8 cellular contexts compared by ENCODE assay signal in the genomic region with DNA sequence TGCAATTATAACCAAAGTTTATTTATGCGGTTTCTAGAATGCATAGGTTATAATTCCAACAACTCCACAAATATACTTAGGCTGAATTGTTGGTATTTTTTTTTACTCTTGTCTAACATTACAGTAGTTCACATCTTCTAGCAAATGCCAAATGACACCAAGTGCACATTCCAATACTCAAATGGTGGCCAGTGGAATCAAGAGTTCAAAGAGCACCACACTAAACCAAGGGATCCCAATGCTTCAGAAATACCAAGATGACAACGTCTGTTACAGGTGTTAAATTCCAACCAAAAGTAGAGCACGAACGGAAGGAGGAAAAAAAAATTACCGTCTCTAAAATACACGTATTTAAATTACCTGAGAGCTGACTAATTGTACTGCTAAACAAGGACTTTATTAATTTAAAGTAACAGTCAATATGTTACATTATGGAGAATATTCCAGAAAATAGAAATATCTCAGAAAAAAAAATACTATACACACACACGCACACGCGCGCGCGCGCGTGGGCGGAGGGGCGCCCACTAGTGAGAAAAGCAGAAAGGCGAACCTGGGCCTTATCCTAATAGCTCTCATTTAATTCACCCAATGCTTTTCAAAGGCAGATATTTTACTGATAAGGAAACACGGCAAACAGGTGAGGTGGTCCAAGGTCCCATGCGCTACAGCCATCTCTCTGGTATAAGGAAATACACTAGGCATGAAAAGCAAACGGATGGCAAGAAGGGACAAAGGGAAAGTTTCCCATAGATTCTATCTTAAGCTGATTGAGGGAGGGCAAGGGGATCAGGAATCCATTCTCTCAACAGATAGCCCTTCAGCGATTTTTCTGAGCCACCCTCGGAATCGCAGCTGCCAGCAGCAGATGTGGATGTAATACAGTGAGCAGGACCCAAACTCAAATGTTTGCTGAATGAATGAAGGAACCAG. TPM values are rescaled to one million over a fixed set of nuclear protein-coding genes. Genes with fewer than 3 reads are reported as not detected.
A peak's percentile ranks its signal among the peaks of the same experiment; 100 is the strongest.
DNase-seq lines count a peak whose midpoint lies in the region; ATAC-seq and TF ChIP-seq lines count a peak whose summit lies in the region.

No MANE protein-coding gene starts in this region.

- H3K4me1 ChIP-seq in HUES6 (ENCODE audit: control insufficient read depth, insufficient read depth, low read length) = 0 out of 2 replicates have a peak, but pooled peaks cover 4% of the 10 kb centered on the region
- H3K4me1 ChIP-seq in duodenal mucosa (ENCODE audit: control insufficient read depth in 1 of 2, insufficient read depth in 2 of 2, low read length in 2 of 2) = peaks cover 16 to 18% of the 10 kb centered on the region in 2 donors
- peaks cover 0 to 6% of the 10 kb centered on the region in 2 donors for H3K4me1 ChIP-seq in lung (ENCODE audit: control insufficient read depth in 2 of 2, insufficient read depth in 2 of 2, low read length in 2 of 2)
- H3K4me1 ChIP-seq in subcutaneous abdominal adipose tissue (ENCODE audit: control insufficient read depth in 5 of 5, insufficient read depth in 5 of 5, low read length in 5 of 5) = peaks cover 0 to 29% (median 27%) of the 10 kb centered on the region in 5 donors

- DNase-seq in DMS53 treated with DMSO at 0.1 percent for 48 hours (lab: John Stamatoyannopoulos, UW; ENCODE audit: unreplicated experiment) (peak; percentile 53), UCSD-AML1 (lab: John Stamatoyannopoulos, UW; ENCODE audit: unreplicated experiment) (peak; percentile 48), lung (ENCODE audit: low spot score) (no peak)

- no peaks in the 10 kb centered on the region for H3K9me3 ChIP-seq in HUES6 (ENCODE audit: control insufficient read depth, insufficient read depth, low read depth, low read length)
- no peaks in the 10 kb centered on the region for H3K9me3 ChIP-seq in duodenal mucosa (ENCODE audit: control insufficient read depth in 1 of 2, low read length in 2 of 2)
- no peaks in the 10 kb centered on the region for H3K9me3 ChIP-seq in lung (ENCODE audit: control insufficient read depth in 2 of 2, insufficient read depth in 1 of 2, low read length in 1 of 2)
- H3K9me3 ChIP-seq in subcutaneous abdominal adipose tissue (ENCODE audit: control insufficient read depth in 5 of 5, low read length in 5 of 5) = no peaks in the 10 kb centered on the region

- H3K27ac ChIP-seq in HUES6 (ENCODE audit: low read depth, low read length) (peak overlapping the region; percentile 48; the same call in 1 of the 2 replicates), duodenal mucosa (ENCODE audit: low read depth, low read length) (peak overlapping the region; percentile 85), lung (ENCODE audit: low read depth in 1 of 2, low read length in 1 of 2) (peak overlapping the region; percentile 93 to 97), subcutaneous abdominal adipose tissue (ENCODE audit: low read depth, low read length) (peak overlapping the region; percentile 76)

- no peaks in the 10 kb centered on the region for H3K27me3 ChIP-seq in HUES6 (ENCODE audit: control insufficient read depth, insufficient read depth, low read length)
- no peaks in the 10 kb centered on the region for H3K27me3 ChIP-seq in duodenal mucosa (ENCODE audit: control insufficient read depth in 1 of 2, insufficient read depth in 2 of 2, low read length in 2 of 2)
- H3K27me3 ChIP-seq in lung (ENCODE audit: control insufficient read depth, insufficient read depth) = no peaks in the 10 kb centered on the region
- H3K27me3 ChIP-seq in subcutaneous abdominal adipose tissue (ENCODE audit: control insufficient read depth in 5 of 5, insufficient read depth in 4 of 5, low read length in 5 of 5) = no peaks in the 10 kb centered on the region

- no peak for TF ChIP-seq POLR2A in GM18505 (IDR thresholded peaks at IDR 0.05; ENCODE audit: borderline replicate concordance, extremely low read depth, insufficient read depth, insufficient read length)

- 13 to 19% methylated on average over 23 of the region's 23 CpGs for WGBS in lung, 2 donors

- peak; percentile 5 for ATAC-seq in lung (ENCODE audit: insufficient read depth, low FRiP score)
- ATAC-seq in GM18505 (IDR thresholded peaks at IDR 0.05; ENCODE audit: unreplicated experiment) = no peak
- no peak for ATAC-seq in HG03039 (IDR thresholded peaks at IDR 0.05; ENCODE audit: unreplicated experiment)

- H3K4me3 ChIP-seq in HUES6 (ENCODE audit: low read depth, low read length) (peak overlapping the region; percentile 89), duodenal mucosa (ENCODE audit: low read depth in 1 of 2, low read length in 2 of 2) (peak overlapping the region; percentile 88 to 91), lung (peak overlapping the region; percentile 84), subcutaneous abdominal adipose tissue (ENCODE audit: low read depth in 1 of 5, low read length in 5 of 5) (peak overlapping the region; percentile 81 to 98 (median 94))

- peaks cover 14% of the 10 kb centered on the region for H3K36me3 ChIP-seq in HUES6 (ENCODE audit: control insufficient read depth, insufficient read depth, low read length)
- H3K36me3 ChIP-seq in duodenal mucosa (ENCODE audit: control insufficient read depth in 1 of 2, insufficient read depth in 2 of 2, low read length in 2 of 2) = peaks cover 3 to 14% of the 10 kb centered on the region in 2 donors
- peaks cover 6 to 13% of the 10 kb centered on the region in 2 donors for H3K36me3 ChIP-seq in lung (ENCODE audit: control insufficient read depth in 2 of 2, insufficient read depth in 2 of 2, low read length in 2 of 2)
- peaks cover 9 to 19% (median 12%) of the 10 kb centered on the region in 5 donors for H3K36me3 ChIP-seq in subcutaneous abdominal adipose tissue (ENCODE audit: control insufficient read depth in 5 of 5, insufficient read depth in 5 of 5, low read length in 5 of 5)

- peak overlapping the region; percentile 88 for H3K9ac ChIP-seq in HUES6 (ENCODE audit: low read length)
- peak overlapping the region; percentile 91 to 97 for H3K9ac ChIP-seq in duodenal mucosa (ENCODE audit: low read depth in 1 of 2, low read length in 2 of 2)
- H3K9ac ChIP-seq in subcutaneous abdominal adipose tissue (ENCODE audit: low read length in 5 of 5) = peak overlapping the region; percentile 81 to 99 (median 96)

- no peak for TF ChIP-seq CTCF in lung (IDR thresholded peaks at IDR 0.05; ENCODE audit: control extremely low read depth, extremely low read depth)

RNA-seq across cellular contexts. Expression of a gene that starts 1.0 kb away (rescaled TPM):
- 10 to 100 TPM; 20.6 to 32.4 TPM for total RNA-seq in lung
- 10 to 100 TPM in 1 of 2 donors, 1 to 10 TPM in 1; 9.8 to 19.9 TPM for polyA plus RNA-seq in lung

RNA-seq across cellular contexts. Expression of a gene that starts 1.2 kb away (rescaled TPM):
- total RNA-seq in lung = 10 to 100 TPM; 10.9 to 23.9 TPM
- polyA plus RNA-seq in lung = 10 to 100 TPM in 1 of 2 donors, 1 to 10 TPM in 1; 7.3 to 12.5 TPM
